In the genomic region with DNA sequence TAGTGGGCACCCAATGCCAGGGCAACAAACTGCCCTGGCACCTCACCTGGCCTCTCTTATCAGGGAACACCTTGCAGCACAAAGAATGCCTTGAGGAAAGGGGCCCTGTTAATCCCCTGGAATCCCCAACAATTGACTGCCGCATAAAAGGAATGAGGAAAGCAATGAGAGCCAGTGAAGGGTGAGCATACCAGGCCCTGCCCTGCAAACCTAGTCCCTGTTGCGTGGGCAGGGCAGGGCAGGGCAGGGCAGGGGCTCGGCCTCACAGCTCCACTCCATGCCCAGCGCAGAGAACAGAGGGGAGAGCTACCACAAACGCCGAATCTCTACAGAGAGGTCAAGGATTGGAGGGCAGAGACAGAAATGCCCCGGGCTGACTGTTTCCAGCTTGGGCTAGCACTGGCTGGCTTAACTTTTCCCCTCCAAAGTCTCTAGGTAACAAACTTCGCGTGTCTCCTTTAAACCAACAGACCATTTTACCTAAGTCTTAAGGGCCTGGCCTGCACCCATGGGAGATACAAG, we compare ENCODE assay signal across 8 cellular contexts. TPM values are rescaled to one million over a fixed set of nuclear protein-coding genes. Genes with fewer than 3 reads are reported as not detected.
DNase-seq lines count a peak whose midpoint lies in the region; ATAC-seq lines count a peak whose summit lies in the region.

No MANE protein-coding gene starts in this region.

- ATAC-seq in naive thymus-derived CD8-positive, alpha-beta T cell: no peak
- no peak for ATAC-seq in HG03521 (IDR thresholded peaks at IDR 0.05; ENCODE audit: unreplicated experiment)

- H3K27ac Mint-ChIP-seq in naive thymus-derived CD8-positive, alpha-beta T cell: peak overlapping the region; percentile 74 to 97 (median 93)

- H3K27ac ChIP-seq in epithelial cell of prostate: peak overlapping the region; percentile 98

- in situ Hi-C loops in SK-MEL-5 (cut with HindIII; ENCODE audit: low pct_unique_long_range_greater_than_20kb, low sequenced_read_pairs): no loop called here

- H3K36me3 Mint-ChIP-seq in naive thymus-derived CD8-positive, alpha-beta T cell: peaks cover 0 to 21% (median 0%) of the 10 kb centered on the region in 3 donors

- peaks cover 42 to 71% (median 64%) of the 10 kb centered on the region in 4 donors for H3K4me1 Mint-ChIP-seq in naive thymus-derived CD8-positive, alpha-beta T cell

- DNase-seq in DMS53 (lab: John Stamatoyannopoulos, UW) (peak; percentile 56), DMS53 treated with DMSO at 0.1 percent for 48 hours (lab: John Stamatoyannopoulos, UW; ENCODE audit: unreplicated experiment) (no peak), SK-MEL-5 (ENCODE audit: low read depth, low spot score) (peak; percentile 7), epithelial cell of prostate (ENCODE audit: low read depth, low spot score) (no peak), MV-4-11 (lab: John Stamatoyannopoulos, UW) (no peak), GM19240 (ENCODE audit: insufficient read length, low spot score) (no peak)
- DNase-seq in naive thymus-derived CD8-positive, alpha-beta T cell: peak in 3 of 10 donors; percentile 22 to 33 (median 25)

- H3K4me3 Mint-ChIP-seq in naive thymus-derived CD8-positive, alpha-beta T cell: peak overlapping the region; percentile 80 to 99 (median 96)

- POLR2A ChIA-PET in naive thymus-derived CD8-positive, alpha-beta T cell (lab: Charles Lee): interaction anchor here (0.7 to 6.8 kb wide), 7 partner anchors 9 to 125 kb away, joined by 3 to 232 read pairs (median 8); a partner anchor contains a TSS

- H3K27me3 Mint-ChIP-seq in naive thymus-derived CD8-positive, alpha-beta T cell: no peaks in the 10 kb centered on the region

- H3K9me3 Mint-ChIP-seq in naive thymus-derived CD8-positive, alpha-beta T cell: no peaks in the 10 kb centered on the region

RNA-seq across cellular contexts. Expression of a gene that starts 1.1 kb away (rescaled TPM):
- 64.2 and 66.3 TPM in 2 replicates for total RNA-seq in SK-MEL-5 (2014; rRNA removed; shearing (Covaris generic))
- 138 and 140 TPM in 2 replicates for polyA plus RNA-seq in SK-MEL-5 (2015; cell fraction: cytosol; rRNA removed)
- polyA plus RNA-seq in SK-MEL-5 (2015; cell fraction: nucleus; rRNA removed): 59.2 and 82.1 TPM in 2 replicates
- total RNA-seq in naive thymus-derived CD8-positive, alpha-beta T cell: 100 to 1,000 TPM; 199 to 225 TPM
- polyA plus RNA-seq in naive thymus-derived CD8-positive, alpha-beta T cell: 100 to 1,000 TPM; 199 to 294 (median 265) TPM

Comparison
In these comparisons a context has a peak if more than half of its experiments do, and no peak if none do; other contexts are left out.
1. DNase-seq: peak in DMS53 (single experiment) and SK-MEL-5 (single experiment); none in DMS53 treated with DMSO at 0.1 percent for 48 hours (single experiment), epithelial cell of prostate (single experiment), MV-4-11 (single experiment) and GM19240 (single experiment).